Comparison of ENCODE assay signal across 20 cellular contexts in genomic region chr15:89653578-89653977, GRCh38. TPM values are rescaled to one million over a fixed set of nuclear protein-coding genes. Genes with fewer than 3 reads are reported as not detected.
"Had no signal": no experiment of that assay in that cellular context is flagged by ENCODE, and none has a peak within 500 bp of the region (broad histone marks: within the 10 kb centered on the region; RNA-seq: fewer than 3 reads in every experiment).

No MANE protein-coding gene starts in this region.

- H3K36me3 ChIP-seq: breast epithelium, left lung, neutrophil, spleen, transverse colon had no signal

- DNase-seq: activated CD4-positive, alpha-beta T cell treated with anti-CD3 and anti-CD28 coated beads, Interleukin-2, amount 50 U/mL, for 4 hours; activated naive CD4-positive, alpha-beta T cell treated with Interleukin-2 at 50 U/mL for 16 hours; activated T-cell treated with anti-CD3 and anti-CD28 coated beads for 4 hours; cerebellar nuclear complex; cortex of kidney; effector CD4-positive, alpha-beta T cell; heart right ventricle; left lung; spleen; stimulated activated CD8-positive, alpha-beta memory T cell treated with anti-CD3 and anti-CD28 coated beads, Interleukin-4, amount 100 ng/mL, for 48 hours; stimulated activated naive CD4-positive, alpha-beta T cell treated with Interleukin-2 at 50 U/mL for 16 hours; transverse colon had no signal

- H3K27ac Mint-ChIP-seq: T-helper 2 cell treated with Interferon-gamma antibody and Interleukin-4, amounts not matched to agents 5 μg/mL and 100 μg/mL, for 36 hours had no signal

- H3K27ac ChIP-seq: breast epithelium, heart right ventricle, left lung, neutrophil, spleen, transverse colon had no signal

- H3K4me3 ChIP-seq: transverse colon had no signal

- H3K9me3 ChIP-seq: breast epithelium, heart right ventricle, left lung, neutrophil, spleen, transverse colon had no signal

- FAIRE-seq: TTC549 had no signal

- ATAC-seq: left lung had no signal

- H3K27me3 ChIP-seq: breast epithelium had no signal

- H3K9me3 Mint-ChIP-seq: T-helper 2 cell treated with Interferon-gamma antibody and Interleukin-4, amounts not matched to agents 5 μg/mL and 100 μg/mL, for 36 hours had no signal

- H3K4me1 ChIP-seq: breast epithelium had no signal

RNA-seq across cellular contexts. Expression of gene WDR93, which starts 37.0 kb away (rescaled TPM):
- total RNA-seq: aorta, esophagus mucosa, lung microvascular endothelial cell, myocyte, spleen, transverse colon had no signal
